Comparison of ENCODE assay signal across 33 cellular contexts in genomic region chr2:10865841-10866240, GRCh38. TPM values are rescaled to one million over a fixed set of nuclear protein-coding genes. Genes with fewer than 3 reads are reported as not detected.
"Had no signal": no experiment of that assay in that cellular context is flagged by ENCODE, and none has a peak within 500 bp of the region (broad histone marks: within the 10 kb centered on the region; RNA-seq: fewer than 3 reads in every experiment).

No MANE protein-coding gene starts in this region.

- H3K4me1 ChIP-seq: ascending aorta, vagina had no signal

- FAIRE-seq: TTC549 had no signal

- H3K27me3 ChIP-seq: ascending aorta, cardiac muscle cell, gastrocnemius medialis, vagina had no signal

- H3K9me3 ChIP-seq: ascending aorta, gastrocnemius medialis, vagina had no signal

- H3K4me2 ChIP-seq: smooth muscle cell had no signal

- H3K36me3 ChIP-seq: ascending aorta, cardiac muscle cell, gastrocnemius medialis, vagina, WERI-Rb-1 had no signal

- H3K27ac ChIP-seq: ascending aorta, cardiac muscle cell, vagina, WERI-Rb-1 had no signal

- H3K4me3 ChIP-seq: ascending aorta, cardiac muscle cell, lung, smooth muscle cell, vagina had no signal

- DNase-seq: activated CD4-positive, alpha-beta memory T cell treated with anti-CD3 and anti-CD28 coated beads for 36 hours; activated CD4-positive, alpha-beta T cell treated with anti-CD3 and anti-CD28 coated beads, Interleukin-2, amount 10 ng/mL, durations not matched to agents 24 days and 14 days; activated CD8-positive, alpha-beta memory T cell treated with anti-CD3 and anti-CD28 coated beads, Interleukin-2, amount 50 U/mL, for 48 hours; activated gamma-delta T cell; activated naive CD4-positive, alpha-beta T cell treated with anti-CD3 and anti-CD28 coated beads, Interleukin-2, amount 10 ng/mL, durations not matched to agents 7 days and 5 days; activated naive CD8-positive, alpha-beta T cell treated with anti-CD3 and anti-CD28 coated beads, Interleukin-2, amount 10 ng/mL, durations not matched to agents 7 days and 5 days; activated T-cell treated with anti-CD3 and anti-CD28 coated beads, Interleukin-2, amount 50 U/mL, for 24 hours; cortex of kidney; effector memory CD8-positive, alpha-beta T cell; erythroblast; glutamatergic neuron; hippocampal formation; mesendoderm; natural killer cell; posterior cingulate gyrus; stimulated activated CD4-positive, alpha-beta T cell treated with anti-CD3 and anti-CD28 coated beads, Interleukin-1b, Interleukin-23, amount 100 ng/mL, for 48 hours; stimulated activated CD4-positive, alpha-beta T cell treated with anti-CD3 and anti-CD28 coated beads, Interleukin-4, amount 100 ng/mL, for 4 hours; stimulated activated CD8-positive, alpha-beta memory T cell treated with anti-CD3 and anti-CD28 coated beads, Interleukin-4, amount 100 ng/mL, for 48 hours; stimulated activated naive CD8-positive, alpha-beta T cell treated with anti-CD3 and anti-CD28 coated beads, Interleukin-15, amount 100 ng/mL, for 72 hours; substantia nigra; T-helper 9 cell; WERI-Rb-1 had no signal

RNA-seq across cellular contexts. Expression of gene KCNF1, which starts 45.9 kb away (rescaled TPM):
- total RNA-seq: activated CD4-positive, alpha-beta memory T cell treated with anti-CD3 and anti-CD28 coated beads for 36 hours; activated CD4-positive, alpha-beta T cell treated with anti-CD3 and anti-CD28 coated beads, Interleukin-2, amount 10 ng/mL, durations not matched to agents 24 days and 14 days; activated naive CD8-positive, alpha-beta T cell treated with anti-CD3 and anti-CD28 coated beads, Interleukin-2, amount 10 ng/mL, durations not matched to agents 7 days and 5 days; ascending aorta; chondrocyte; gastrocnemius medialis; left lobe of liver; mononuclear cell; natural killer cell; smooth muscle cell; T-helper 1 cell treated with Interleukin-12 subunit alpha and Interleukin-12 subunit beta and Interleukin-4 antibody, amounts not matched to agents 30 ng/mL and 1 ng/mL, for 36 hours; vagina had no signal
